ENCODE assay signal across 14 cellular contexts in the genomic region with DNA sequence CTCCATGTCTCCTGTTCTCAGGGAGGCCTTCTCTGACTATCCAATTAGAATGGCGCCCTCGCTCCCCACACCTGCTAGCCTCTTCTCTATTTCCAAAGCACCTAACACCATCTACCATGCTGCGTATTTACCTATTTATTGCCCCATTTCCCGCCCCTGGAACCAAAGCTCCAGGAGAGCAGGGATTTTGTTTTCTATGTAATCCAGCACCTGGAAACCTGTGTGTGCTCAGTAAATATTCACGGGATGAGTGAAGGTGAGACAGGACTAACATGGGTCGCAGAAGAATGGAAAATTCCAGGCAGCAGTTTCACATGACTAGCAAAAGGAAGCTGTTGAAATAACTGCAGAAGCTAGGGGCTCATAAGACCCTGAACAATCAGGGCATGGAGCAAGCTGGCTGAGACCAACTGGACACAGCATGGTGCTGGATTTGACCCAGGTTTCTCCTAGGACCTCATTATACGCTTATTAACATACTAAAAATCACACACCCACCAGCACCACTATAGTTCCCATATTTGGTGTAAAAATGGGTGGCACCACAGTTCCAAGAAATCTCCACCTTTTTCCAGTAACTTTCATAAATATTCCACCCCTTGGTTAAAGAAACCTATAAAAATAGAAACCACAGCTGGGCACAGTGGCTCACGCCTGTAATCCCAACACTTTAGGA. TPM values are rescaled to one million over a fixed set of nuclear protein-coding genes. Genes with fewer than 3 reads are reported as not detected.
DNase-seq lines count a peak whose midpoint lies in the region; ATAC-seq and TF ChIP-seq lines count a peak whose summit lies in the region.
"Had no signal": no experiment of that assay in that cellular context is flagged by ENCODE, and none has a peak within 500 bp of the region (broad histone marks: within the 10 kb centered on the region; RNA-seq: fewer than 3 reads in every experiment).

No MANE protein-coding gene starts in this region.

- ATAC-seq in CD4-positive, alpha-beta T cell (ENCODE audit: poor library complexity) = no peak
- ATAC-seq in HG02973 (IDR thresholded peaks at IDR 0.05; ENCODE audit: unreplicated experiment) (no peak), HG03097 (IDR thresholded peaks at IDR 0.05; ENCODE audit: low FRiP score, unreplicated experiment) (no peak)
- ATAC-seq: GM12878, PC-3 had no signal

- CTCF ChIA-PET in CD4-positive, alpha-beta T cell (lab: Charles Lee) = no interaction called here

- H4K8ac ChIP-seq in neuronal stem cell (ENCODE audit: low read depth, low read length) = no peak overlapping the region

- no peak overlapping the region for H2BK120ac ChIP-seq in neuronal stem cell (ENCODE audit: low read depth, low read length)

- no peak overlapping the region for H2AK5ac ChIP-seq in neuronal stem cell (ENCODE audit: low read depth, low read length)

- no peaks in the 10 kb centered on the region for H3K4me1 Mint-ChIP-seq in CD4-positive, alpha-beta T cell (ENCODE audit: low read depth)

- H3K9me3 Mint-ChIP-seq in CD4-positive, alpha-beta T cell = no peaks in the 10 kb centered on the region

- no peak overlapping the region for H2BK5ac ChIP-seq in neuronal stem cell (ENCODE audit: low read length)

- no peak overlapping the region for H3K9ac ChIP-seq in neuronal stem cell (ENCODE audit: low read depth, low read length, poor library complexity)

- peak overlapping the region; percentile 34 for H2BK15ac ChIP-seq in neuronal stem cell (ENCODE audit: low read length)

- H3K4me3 Mint-ChIP-seq in CD4-positive, alpha-beta T cell = no peak overlapping the region
- H3K4me3 Mint-ChIP-seq: B cell had no signal

- H3K4ac ChIP-seq in neuronal stem cell (ENCODE audit: low read length) = no peak overlapping the region

- H3K4me1 ChIP-seq in neuronal stem cell (ENCODE audit: control insufficient read depth in 2 of 2, insufficient read depth in 1 of 2, low read depth in 1 of 2, low read length in 2 of 2) = peaks cover 10 to 13% of the 10 kb centered on the region in 2 donors

- intact Hi-C loops in CD4-positive, alpha-beta T cell (cut with DNase I, micrococcal nuclease) = no loop called here

- POLR2A ChIA-PET in CD4-positive, alpha-beta T cell (lab: Charles Lee) = no interaction called here

- no peak overlapping the region for H3K4me2 ChIP-seq in neuronal stem cell (ENCODE audit: insufficient read depth, low read length, poor library complexity, severe bottlenecking)

- no peaks in the 10 kb centered on the region for H3K9me3 ChIP-seq in neuronal stem cell (replicated peaks in 1 of 2; ENCODE audit: control insufficient read depth in 2 of 2, insufficient read depth in 1 of 2, low read depth in 1 of 2, low read length in 2 of 2)
- H3K9me3 ChIP-seq in CD4-positive, alpha-beta T cell (ENCODE audit: control insufficient read depth, low read length) = no peaks in the 10 kb centered on the region
- H3K9me3 ChIP-seq: neutrophil had no signal

- no peaks in the 10 kb centered on the region for H3K27me3 ChIP-seq in neuronal stem cell (ENCODE audit: control insufficient read depth in 3 of 3, insufficient read depth in 3 of 3, low read depth in 1 of 3, low read length in 3 of 3)
- H3K27me3 ChIP-seq in CD4-positive, alpha-beta T cell (ENCODE audit: control insufficient read depth, insufficient read depth, low read length) = peaks cover 6% of the 10 kb centered on the region

- no peak overlapping the region for H3K23ac ChIP-seq in neuronal stem cell (ENCODE audit: low read depth, low read length, poor library complexity)

- H3K27ac Mint-ChIP-seq in CD4-positive, alpha-beta T cell = no peak overlapping the region
- H3K27ac Mint-ChIP-seq: B cell had no signal

- peak overlapping the region; percentile 81 for H2AFZ ChIP-seq in neuronal stem cell (ENCODE audit: low read length)

- H3K4me3 ChIP-seq in neuronal stem cell (ENCODE audit: low read length in 2 of 2) = no peak overlapping the region
- H3K4me3 ChIP-seq: GM12878 had no signal

- H3K14ac ChIP-seq in neuronal stem cell (ENCODE audit: low read length) = no peak overlapping the region

- peak overlapping the region; percentile 73 for H3K18ac ChIP-seq in neuronal stem cell (ENCODE audit: low read length)

- peak; percentile 77 for DNase-seq in COLO668 (lab: John Stamatoyannopoulos, UW; ENCODE audit: unreplicated experiment)
- peak; percentile 93 for DNase-seq in NCI-H2029 treated with DMSO at 0.1 percent for 48 hours (lab: John Stamatoyannopoulos, UW)
- peak; percentile 43 for DNase-seq in cerebellar cortex (ENCODE audit: low spot score)
- no peak for DNase-seq in neuronal stem cell (ENCODE audit: low spot score)
- DNase-seq in SK-N-DZ (ENCODE audit: low spot score) = no peak
- DNase-seq in CD4-positive, alpha-beta T cell = no peak
- DNase-seq: activated effector memory CD4-positive, alpha-beta T cell treated with anti-CD3 and anti-CD28 coated beads, Interleukin-2, amount 50 U/mL, for 16 hours; effector memory CD4-positive, alpha-beta T cell; PC-3 had no signal

- H3K27ac ChIP-seq in neuronal stem cell (replicated peaks; ENCODE audit: low read length) = no peak overlapping the region
- no peak overlapping the region for H3K27ac ChIP-seq in CD4-positive, alpha-beta T cell (ENCODE audit: low read depth, low read length)
- H3K27ac ChIP-seq: neutrophil had no signal

- H4K91ac ChIP-seq in neuronal stem cell (ENCODE audit: low read depth, low read length, poor library complexity) = no peak overlapping the region

- H3K36me3 Mint-ChIP-seq in CD4-positive, alpha-beta T cell (ENCODE audit: low read depth) = no peaks in the 10 kb centered on the region

- TF ChIP-seq CTCF in CD4-positive, alpha-beta T cell (IDR thresholded peaks at IDR 0.05) = no peak

- no CpG with 5 or more reads among the region's 8 CpGs for WGBS in neuronal stem cell (ENCODE audit: extremely low coverage in 2 of 2, insufficient read length in 2 of 2, insufficient replicate concordance in 1 of 2), 2 donors

- no peak overlapping the region for H2BK12ac ChIP-seq in neuronal stem cell (ENCODE audit: low read length)

- peaks cover 5% of the 10 kb centered on the region for H3K27me3 Mint-ChIP-seq in CD4-positive, alpha-beta T cell

- H3K79me1 ChIP-seq in neuronal stem cell (ENCODE audit: low read depth, low read length) = no peaks in the 10 kb centered on the region

- no peaks in the 10 kb centered on the region for H3K36me3 ChIP-seq in neuronal stem cell (replicated peaks in 1 of 2; ENCODE audit: control insufficient read depth in 2 of 2, insufficient read depth in 2 of 2, low read length in 2 of 2)
- H3K36me3 ChIP-seq: neutrophil had no signal

RNA-seq across cellular contexts. Expression of a gene that starts 15.1 kb away (rescaled TPM):
- 6.3 TPM for polyA plus RNA-seq in neuronal stem cell (2013, experiment 1 of 2)
- 6.2 TPM for polyA plus RNA-seq in neuronal stem cell (2013, experiment 2 of 2)
- 0.53 and 0.99 TPM in 2 replicates for polyA plus RNA-seq in SK-N-DZ (2014; cell fraction: cytosol; rRNA removed)
- polyA plus RNA-seq in SK-N-DZ (2014; cell fraction: nucleus; rRNA removed) = 0.52 and 0.87 TPM in 2 replicates
- not detected for total RNA-seq in CD4-positive, alpha-beta T cell

RNA-seq across cellular contexts. Expression of a gene that starts 34.2 kb away (rescaled TPM):
- 1.3 TPM for polyA plus RNA-seq in neuronal stem cell (2013, experiment 1 of 2)
- polyA plus RNA-seq in neuronal stem cell (2013, experiment 2 of 2) = 1.3 TPM
- 6.3 and 14.1 TPM in 2 replicates for polyA plus RNA-seq in SK-N-DZ (2014; cell fraction: cytosol; rRNA removed)
- polyA plus RNA-seq in SK-N-DZ (2014; cell fraction: nucleus; rRNA removed) = 3.4 and 11.7 TPM in 2 replicates
- under 1 TPM; 0.19 to 0.20 TPM for total RNA-seq in CD4-positive, alpha-beta T cell
- polyA plus RNA-seq: GM12878 had no signal

Comparison
In these comparisons a context has a peak if more than half of its experiments do, and no peak if none do; other contexts are left out.
1. DNase-seq: peak in COLO668 (single experiment), NCI-H2029 treated with DMSO at 0.1 percent for 48 hours (single experiment) and cerebellar cortex (single experiment); none in neuronal stem cell (single experiment), SK-N-DZ (single experiment) and CD4-positive, alpha-beta T cell (0 of 10).